ENCODE assay signal across 1 cellular context in genomic region chr1:153827168-153827964, GRCh38.
TF ChIP-seq lines count a peak whose summit lies in the region.

No MANE protein-coding gene starts in this region.

TF ChIP-seq in K562, 482 proteins besides CTCF, POLR2A, EP300 and RAD21:
- TF ChIP-seq ZNF174 (CRISPR knock-in tag; IDR thresholded peaks at IDR 0.05) (no peak), ZSCAN29 (IDR thresholded peaks at IDR 0.05) (no peak), HNRNPUL1 (IDR thresholded peaks at IDR 0.05; ENCODE audit: low read length) (no peak), DMBX1 (CRISPR knock-in tag; IDR thresholded peaks at IDR 0.05; ENCODE audit: borderline replicate concordance) (no peak), SNIP1 (IDR thresholded peaks at IDR 0.05; ENCODE audit: low read depth) (no peak), DIDO1 (tag; IDR thresholded peaks at IDR 0.05; ENCODE audit: low read depth) (no peak), ETV5 (CRISPR knock-in tag; IDR thresholded peaks at IDR 0.05; ENCODE audit: low read depth) (no peak), NEUROD1 (IDR thresholded peaks at IDR 0.05; ENCODE audit: borderline replicate concordance, low read depth, low read length, partially characterized antibody) (no peak)
- TF ChIP-seq, protein P1, sequence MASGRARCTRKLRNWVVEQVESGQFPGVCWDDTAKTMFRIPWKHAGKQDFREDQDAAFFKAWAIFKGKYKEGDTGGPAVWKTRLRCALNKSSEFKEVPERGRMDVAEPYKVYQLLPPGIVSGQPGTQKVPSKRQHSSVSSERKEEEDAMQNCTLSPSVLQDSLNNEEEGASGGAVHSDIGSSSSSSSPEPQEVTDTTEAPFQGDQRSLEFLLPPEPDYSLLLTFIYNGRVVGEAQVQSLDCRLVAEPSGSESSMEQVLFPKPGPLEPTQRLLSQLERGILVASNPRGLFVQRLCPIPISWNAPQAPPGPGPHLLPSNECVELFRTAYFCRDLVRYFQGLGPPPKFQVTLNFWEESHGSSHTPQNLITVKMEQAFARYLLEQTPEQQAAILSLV (tag; IDR thresholded peaks at IDR 0.05): no peak
